8 cellular contexts compared by ENCODE assay signal in the genomic region with DNA sequence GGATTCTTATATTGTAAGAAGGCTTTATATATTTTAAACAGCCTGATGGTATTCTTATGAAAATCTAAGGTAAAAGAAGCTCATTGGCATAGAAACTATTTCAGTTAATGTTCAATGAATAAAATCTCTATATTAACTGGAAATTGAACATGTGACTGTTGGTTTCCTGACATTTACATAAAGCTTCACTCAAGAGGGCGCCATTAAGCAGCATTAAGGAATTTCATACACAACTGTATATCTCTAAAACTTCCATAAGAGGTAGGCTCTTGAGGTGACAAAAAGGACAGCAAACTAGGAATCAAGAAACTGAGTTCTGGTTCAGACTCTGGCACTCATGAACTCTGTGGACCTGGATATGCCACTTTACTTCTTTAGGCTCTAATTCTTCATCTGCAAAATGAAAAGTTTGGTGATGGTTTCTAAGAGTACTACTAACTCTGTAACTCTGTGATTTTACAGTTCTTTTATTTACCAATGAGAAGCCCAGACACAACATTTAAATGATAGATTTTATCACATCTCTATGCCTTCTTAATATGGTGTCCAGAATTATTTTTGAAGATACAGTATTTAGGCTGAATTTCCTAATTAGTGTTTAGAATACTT.
A peak's percentile ranks its signal among the peaks of the same experiment; 100 is the strongest.
DNase-seq lines count a peak whose midpoint lies in the region; ATAC-seq, FAIRE-seq and TF ChIP-seq lines count a peak whose summit lies in the region.
"Had no signal": no experiment of that assay in that cellular context is flagged by ENCODE, and none has a peak within 500 bp of the region (broad histone marks: within the 10 kb centered on the region; RNA-seq: fewer than 3 reads in every experiment).

No MANE protein-coding gene starts in this region.

- peaks cover 14% of the 10 kb centered on the region for H3K4me1 Mint-ChIP-seq in progenitor cell of endocrine pancreas (ENCODE audit: low read depth)

- no peak overlapping the region for H3K4me3 ChIP-seq in choroid plexus epithelial cell (ENCODE audit: low read depth, low read length)

- H3K36me3 Mint-ChIP-seq in progenitor cell of endocrine pancreas (ENCODE audit: insufficient read depth) = no peaks in the 10 kb centered on the region

- DNase-seq in GM18507 (ENCODE audit: extremely low spot score, insufficient read length, low read depth) (no peak), NCI-H2196 treated with DMSO at 0.1 percent for 48 hours (lab: John Stamatoyannopoulos, UW; ENCODE audit: unreplicated experiment) (peak; percentile 19), choroid plexus epithelial cell (ENCODE audit: low read depth) (peak; percentile 79), progenitor cell of endocrine pancreas (ENCODE audit: low spot score, unreplicated experiment) (no peak)
- DNase-seq in stimulated activated CD4-positive, alpha-beta T cell treated with anti-CD3 and anti-CD28 coated beads, Interleukin-2, amount 100 ng/mL, for 24 hours = no peak
- DNase-seq in effector CD4-positive, alpha-beta T cell = no peak
- DNase-seq: occipital lobe had no signal

- H3K4me3 Mint-ChIP-seq in progenitor cell of endocrine pancreas (ENCODE audit: low read depth) = no peak overlapping the region

- ATAC-seq in HG03378 (IDR thresholded peaks at IDR 0.05; ENCODE audit: unreplicated experiment) = no peak

- peaks cover 7% of the 10 kb centered on the region for H3K9me3 Mint-ChIP-seq in progenitor cell of endocrine pancreas (ENCODE audit: low read depth)

- peak; percentile 12 for FAIRE-seq in GM18507 (lab: Jason Lieb, UNC)

- TF ChIP-seq CTCF in choroid plexus epithelial cell (conservative IDR thresholded peaks at IDR 0.05; ENCODE audit: low read depth, low read length) (peak; percentile 62), progenitor cell of endocrine pancreas (IDR thresholded peaks at IDR 0.05; ENCODE audit: unreplicated experiment) (peak; percentile 44)

- no peaks in the 10 kb centered on the region for H3K27me3 Mint-ChIP-seq in progenitor cell of endocrine pancreas

- H3K27ac Mint-ChIP-seq in progenitor cell of endocrine pancreas = no peak overlapping the region

Comparison
In these comparisons a context has a peak if more than half of its experiments do, and no peak if none do; other contexts are left out.
1. DNase-seq: peak in NCI-H2196 treated with DMSO at 0.1 percent for 48 hours (single experiment) and choroid plexus epithelial cell (single experiment); none in GM18507 (single experiment), progenitor cell of endocrine pancreas (single experiment), stimulated activated CD4-positive, alpha-beta T cell treated with anti-CD3 and anti-CD28 coated beads, Interleukin-2, amount 100 ng/mL, for 24 hours (0 of 2) and effector CD4-positive, alpha-beta T cell (single experiment).